In the genomic region with DNA sequence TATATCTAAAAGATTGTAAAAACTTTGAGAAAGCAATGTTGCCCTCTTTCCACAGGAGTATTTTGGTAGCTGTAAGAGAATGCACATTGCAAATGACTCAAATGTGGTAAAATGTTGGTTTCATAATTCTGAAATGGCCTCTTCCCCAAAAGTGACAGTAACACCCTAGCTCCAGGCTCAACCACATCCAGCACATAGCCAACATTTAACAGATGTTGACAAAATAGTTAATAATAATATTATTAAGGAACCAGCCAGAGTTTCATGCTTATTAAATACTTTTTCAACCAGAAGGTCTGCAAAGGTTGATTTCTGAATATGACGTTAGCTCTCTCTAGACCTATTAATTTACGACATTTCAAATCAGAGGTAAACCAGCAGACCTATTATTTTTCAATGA, we compare ENCODE assay signal across 8 cellular contexts. TPM values are rescaled to one million over a fixed set of nuclear protein-coding genes. Genes with fewer than 3 reads are reported as not detected.
DNase-seq lines count a peak whose midpoint lies in the region; ATAC-seq and TF ChIP-seq lines count a peak whose summit lies in the region.

No MANE protein-coding gene starts in this region.

- peak overlapping the region in 2 of 3 donors; percentile 70 to 75 for H3K27ac Mint-ChIP-seq in CD4-positive, CD25-positive, alpha-beta regulatory T cell
- H3K27ac Mint-ChIP-seq in osteocyte (ENCODE audit: unreplicated experiment): peak overlapping the region; percentile 95

- no peak overlapping the region for H3K9ac ChIP-seq in HUES6 (ENCODE audit: low read length)

- peak overlapping the region; percentile 76 for H3K27ac ChIP-seq in CD4-positive, CD25-positive, alpha-beta regulatory T cell (ENCODE audit: insufficient read depth, low read length, poor library complexity, severe bottlenecking)
- H3K27ac ChIP-seq in HUES6 (ENCODE audit: low read depth, low read length): peak overlapping the region; percentile 63; the same call in 1 of the 2 replicates

- ATAC-seq in CD4-positive, CD25-positive, alpha-beta regulatory T cell (ENCODE audit: low read depth in 2 of 2): peak in 1 of 2 donors; percentile 38
- ATAC-seq in GM21390 (IDR thresholded peaks at IDR 0.05; ENCODE audit: unreplicated experiment): peak; percentile 52

- H3K4me1 ChIP-seq in CD4-positive, CD25-positive, alpha-beta regulatory T cell (ENCODE audit: control insufficient read depth, insufficient read depth, low read length, poor library complexity, severe bottlenecking): peaks cover 33% of the 10 kb centered on the region
- H3K4me1 ChIP-seq in HUES6 (ENCODE audit: control insufficient read depth, insufficient read depth, low read length): peaks cover 52% of the 10 kb centered on the region

- H3K27me3 ChIP-seq in CD4-positive, CD25-positive, alpha-beta regulatory T cell (ENCODE audit: control insufficient read depth, insufficient read depth, low read length): no peaks in the 10 kb centered on the region
- H3K27me3 ChIP-seq in HUES6 (ENCODE audit: control insufficient read depth, insufficient read depth, low read length) (no peaks in the 10 kb centered on the region), H7 (ENCODE audit: control insufficient read depth, insufficient read depth, low read length) (no peaks in the 10 kb centered on the region)

- peaks cover 0 to 2% (median 0%) of the 10 kb centered on the region in 7 donors for H3K9me3 Mint-ChIP-seq in CD4-positive, CD25-positive, alpha-beta regulatory T cell
- no peaks in the 10 kb centered on the region for H3K9me3 Mint-ChIP-seq in osteocyte (ENCODE audit: unreplicated experiment)

- peak in 1 of 3 donors; percentile 28 for DNase-seq in CD4-positive, CD25-positive, alpha-beta regulatory T cell
- DNase-seq in cardiac fibroblast (ENCODE audit: low read depth in 2 of 2) (peak in 1 of 2 donors; percentile 63), osteocyte (ENCODE audit: extremely low spot score, unreplicated experiment) (no peak), NCI-H2171 treated with DMSO at 0.1 percent for 48 hours (lab: John Stamatoyannopoulos, UW) (no peak), H7 (no peak)
- DNase-seq in activated effector memory CD4-positive, alpha-beta T cell treated with anti-CD3 and anti-CD28 coated beads, Interleukin-2, amount 50 U/mL, for 16 hours: no peak

- TF ChIP-seq CTCF in cardiac fibroblast (IDR thresholded peaks at IDR 0.05; ENCODE audit: low read depth, low read length): no peak
- TF ChIP-seq CTCF in osteocyte (IDR thresholded peaks at IDR 0.05): no peak

- H3K4me3 ChIP-seq in CD4-positive, CD25-positive, alpha-beta regulatory T cell (ENCODE audit: low read depth, low read length): peak overlapping the region; percentile 76
- H3K4me3 ChIP-seq in HUES6 (ENCODE audit: low read depth, low read length) (peak overlapping the region; percentile 42; the same call in 1 of the 2 replicates), cardiac fibroblast (replicated peaks in 1 of 2; ENCODE audit: low read depth in 2 of 2, low read length in 2 of 2) (peak overlapping the region; percentile 40 to 69), H7 (ENCODE audit: insufficient read depth, low read depth, low read length) (no peak overlapping the region)

- peaks cover 37 to 63% (median 49%) of the 10 kb centered on the region in 4 donors for H3K4me1 Mint-ChIP-seq in CD4-positive, CD25-positive, alpha-beta regulatory T cell
- H3K4me1 Mint-ChIP-seq in osteocyte (ENCODE audit: unreplicated experiment): peaks cover 82% of the 10 kb centered on the region

- H3K4me3 Mint-ChIP-seq in CD4-positive, CD25-positive, alpha-beta regulatory T cell: peak overlapping the region; percentile 54 to 82 (median 74)
- peak overlapping the region; percentile 88 for H3K4me3 Mint-ChIP-seq in osteocyte (ENCODE audit: unreplicated experiment)

- no peaks in the 10 kb centered on the region for H3K9me3 ChIP-seq in CD4-positive, CD25-positive, alpha-beta regulatory T cell (ENCODE audit: control insufficient read depth in 2 of 2, low read length in 2 of 2)
- H3K9me3 ChIP-seq in HUES6 (ENCODE audit: control insufficient read depth, insufficient read depth, low read depth, low read length): no peaks in the 10 kb centered on the region

- peaks cover 4% of the 10 kb centered on the region for H3K27me3 Mint-ChIP-seq in CD4-positive, CD25-positive, alpha-beta regulatory T cell
- H3K27me3 Mint-ChIP-seq in osteocyte (ENCODE audit: unreplicated experiment): no peaks in the 10 kb centered on the region

- no peaks in the 10 kb centered on the region for H3K36me3 ChIP-seq in CD4-positive, CD25-positive, alpha-beta regulatory T cell (ENCODE audit: control insufficient read depth, insufficient read depth, low read length)
- no peaks in the 10 kb centered on the region for H3K36me3 ChIP-seq in HUES6 (ENCODE audit: control insufficient read depth, insufficient read depth, low read length)
- H3K36me3 ChIP-seq in H7 (replicated peaks; ENCODE audit: control insufficient read depth, insufficient read depth, low read length): no peaks in the 10 kb centered on the region

- H3K36me3 Mint-ChIP-seq in CD4-positive, CD25-positive, alpha-beta regulatory T cell: no peaks in the 10 kb centered on the region
- peaks cover 11% of the 10 kb centered on the region for H3K36me3 Mint-ChIP-seq in osteocyte (ENCODE audit: unreplicated experiment)

RNA-seq across cellular contexts. Expression of gene ANXA1, which starts 1.3 kb away (rescaled TPM):
- 274 TPM for total RNA-seq in CD4-positive, CD25-positive, alpha-beta regulatory T cell
- 100 to 1,000 TPM in 1 of 4 donors, 10 to 100 TPM in 3; 50.7 to 107 (median 71.9) TPM for polyA plus RNA-seq in CD4-positive, CD25-positive, alpha-beta regulatory T cell
- 193 and 237 TPM in 2 replicates for total RNA-seq in osteocyte
- total RNA-seq in H7 (2014; rRNA removed; shearing (Covaris generic)): 4.7 and 6.6 TPM in 2 replicates

Comparison
In these comparisons a context has a peak if more than half of its experiments do, and no peak if none do; other contexts are left out.
1. RNA of gene ANXA1, which starts 1.3 kb away (total RNA-seq): 274 TPM in CD4-positive, CD25-positive, alpha-beta regulatory T cell (single experiment) and 193 to 237 TPM in osteocyte; 4.7 to 6.6 TPM in H7; every median in the first group is over 10 times any median in the second.